8 cellular contexts compared by ENCODE assay signal in the genomic region with DNA sequence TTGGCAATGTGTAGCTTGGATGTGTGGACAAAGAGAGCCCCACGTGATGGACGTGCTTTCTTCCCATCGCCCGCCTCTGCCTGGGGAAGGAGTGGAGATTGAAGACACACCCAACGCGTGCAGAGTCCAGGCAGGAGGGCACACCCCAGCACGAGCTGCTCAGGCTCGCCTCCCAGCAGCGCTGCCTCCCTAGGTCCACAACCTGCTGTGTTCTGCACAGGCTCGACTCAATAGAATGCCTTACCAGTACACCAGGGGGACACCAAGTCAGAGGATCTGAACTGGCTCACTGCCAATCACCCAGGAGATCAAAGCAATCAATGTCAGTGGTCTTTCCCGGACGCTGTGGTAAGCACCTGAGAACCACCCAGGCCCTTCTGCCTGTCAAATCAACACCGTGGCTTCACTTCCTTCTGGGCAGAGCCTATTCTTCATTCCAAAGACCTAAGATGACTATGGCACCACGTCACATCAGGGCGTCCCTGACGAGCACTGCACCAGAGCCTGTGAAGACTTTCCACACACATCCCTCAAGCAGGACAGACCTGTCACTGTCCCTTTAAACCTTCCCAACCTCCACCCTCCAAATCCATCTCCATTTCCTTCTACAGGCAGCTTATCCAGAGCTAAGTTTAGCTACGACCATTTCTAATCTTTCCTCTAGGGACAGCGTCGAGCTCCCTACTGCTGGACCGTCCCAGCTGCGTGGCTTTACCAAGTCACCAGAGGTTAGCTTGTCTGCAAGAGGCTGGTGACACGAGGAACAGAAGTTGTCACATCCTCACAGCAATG.
DNase-seq lines count a peak whose midpoint lies in the region; ATAC-seq and TF ChIP-seq lines count a peak whose summit lies in the region.

No MANE protein-coding gene starts in this region.

- H3K27ac ChIP-seq in CD8-positive, alpha-beta memory T cell (ENCODE audit: low read depth, low read length) = no peak overlapping the region
- peak overlapping the region; percentile 38 to 95 (median 72) for H3K27ac ChIP-seq in Peyer's patch

- peak overlapping the region in 3 of 8 donors; percentile 15 to 47 (median 32) for H3K27ac Mint-ChIP-seq in CD8-positive, alpha-beta memory T cell

- ATAC-seq in GM21526 (IDR thresholded peaks at IDR 0.05; ENCODE audit: low FRiP score, unreplicated experiment) = no peak

- peaks cover 0 to 3% (median 0%) of the 10 kb centered on the region in 5 donors for H3K9me3 Mint-ChIP-seq in CD8-positive, alpha-beta memory T cell

- H3K4me1 ChIP-seq in CD8-positive, alpha-beta memory T cell (ENCODE audit: insufficient read depth, low read length) = peaks cover 11% of the 10 kb centered on the region
- H3K4me1 ChIP-seq in Peyer's patch (peaks cover 0 to 42% (median 13%) of the 10 kb centered on the region in 4 donors), endocrine pancreas (ENCODE audit: control insufficient read depth, insufficient read depth, low read length) (no peaks in the 10 kb centered on the region)

- no peaks in the 10 kb centered on the region for H3K36me3 ChIP-seq in CD8-positive, alpha-beta memory T cell (ENCODE audit: insufficient read depth, low read length)
- H3K36me3 ChIP-seq in Peyer's patch (no peaks in the 10 kb centered on the region), endocrine pancreas (ENCODE audit: control insufficient read depth, insufficient read depth, low read length) (no peaks in the 10 kb centered on the region)

- peak in 3 of 6 experiments; percentile 65 to 69 (median 68) for TF ChIP-seq CTCF in Peyer's patch (IDR thresholded peaks at IDR 0.05)

- DNase-seq in CD8-positive, alpha-beta memory T cell = peak in 1 of 5 donors; percentile 10
- DNase-seq in HK-2 (ENCODE audit: unreplicated experiment) = peak; percentile 36
- peak in 2 of 3 donors; percentile 93 for DNase-seq in Peyer's patch
- peak; percentile 37 for DNase-seq in middle frontal gyrus (ENCODE audit: extremely low spot score, low spot score)
- no peak for DNase-seq in cerebellar nuclear complex (lab: John Stamatoyannopoulos, UW)
- DNase-seq in GF-D8 (lab: John Stamatoyannopoulos, UW) = no peak

- TF ChIP-seq POLR2A in Peyer's patch (IDR thresholded peaks at IDR 0.05) = peak; percentile 4 to 32

- H3K4me3 Mint-ChIP-seq in CD8-positive, alpha-beta memory T cell = peak overlapping the region in 5 of 7 donors; percentile 5 to 65 (median 16)

- no peaks in the 10 kb centered on the region for H3K9me3 ChIP-seq in CD8-positive, alpha-beta memory T cell (ENCODE audit: low read length)
- H3K9me3 ChIP-seq in Peyer's patch (no peaks in the 10 kb centered on the region), endocrine pancreas (ENCODE audit: control insufficient read depth, low read length) (no peaks in the 10 kb centered on the region)

- POLR2A ChIA-PET in CD8-positive, alpha-beta memory T cell (lab: Charles Lee) = no interaction called here

- CTCF ChIA-PET in CD8-positive, alpha-beta memory T cell (lab: Charles Lee) = interaction anchor here (1.0 to 1.1 kb wide), 2 partner anchors 15 to 50 kb away, joined by 3 to 4 read pairs; no protein-coding TSS in a partner anchor

- H3K4me3 ChIP-seq in CD8-positive, alpha-beta memory T cell (ENCODE audit: low read length) = no peak overlapping the region
- peak overlapping the region in 2 of 4 donors; percentile 25 to 40 for H3K4me3 ChIP-seq in Peyer's patch
- H3K4me3 ChIP-seq in endocrine pancreas (ENCODE audit: control insufficient read depth, insufficient read depth, low read length) = no peak overlapping the region

- peaks cover 0 to 1% of the 10 kb centered on the region in 2 donors for H3K27me3 Mint-ChIP-seq in CD8-positive, alpha-beta memory T cell

- H3K9ac ChIP-seq in endocrine pancreas (ENCODE audit: control insufficient read depth, insufficient read depth, low read length) = peak overlapping the region; percentile 25

- H3K4me1 Mint-ChIP-seq in CD8-positive, alpha-beta memory T cell = peaks cover 33 to 44% (median 34%) of the 10 kb centered on the region in 3 donors

- no peaks in the 10 kb centered on the region for H3K27me3 ChIP-seq in CD8-positive, alpha-beta memory T cell (ENCODE audit: insufficient read depth, low read length, poor library complexity, severe bottlenecking)
- H3K27me3 ChIP-seq in Peyer's patch (no peaks in the 10 kb centered on the region), endocrine pancreas (ENCODE audit: control insufficient read depth, insufficient read depth, low read length) (no peaks in the 10 kb centered on the region)

- H3K36me3 Mint-ChIP-seq in CD8-positive, alpha-beta memory T cell = peaks cover 9 to 22% (median 20%) of the 10 kb centered on the region in 3 donors

Comparison
In these comparisons a context has a peak if more than half of its experiments do, and no peak if none do; other contexts are left out.
1. DNase-seq: peak in HK-2 (single experiment), Peyer's patch (2 of 3) and middle frontal gyrus (single experiment); none in cerebellar nuclear complex (0 of 2) and GF-D8 (single experiment).